12 cellular contexts compared by ENCODE assay signal in the genomic region with DNA sequence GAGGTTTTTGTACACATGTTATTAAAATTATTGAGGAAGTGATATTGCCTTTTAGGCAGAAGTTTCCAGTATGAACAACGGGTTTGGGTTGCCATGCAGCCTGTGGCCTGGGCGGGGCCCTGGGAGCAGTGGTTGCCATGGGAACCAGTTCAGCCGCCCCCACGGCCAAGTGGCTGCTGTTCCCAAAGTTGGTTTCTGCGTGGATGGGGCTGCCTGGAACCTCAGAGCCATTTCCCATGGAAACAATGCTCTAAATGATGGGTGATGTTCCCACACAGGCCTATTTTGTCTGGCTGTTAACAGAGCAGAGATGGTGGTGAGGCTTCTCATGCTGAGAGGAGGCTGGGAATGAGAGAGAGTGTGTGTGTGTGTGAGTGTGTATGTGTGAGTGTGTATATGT. TPM values are rescaled to one million over a fixed set of nuclear protein-coding genes. Genes with fewer than 3 reads are reported as not detected.
DNase-seq lines count a peak whose midpoint lies in the region; ATAC-seq and TF ChIP-seq lines count a peak whose summit lies in the region.
"Had no signal": no experiment of that assay in that cellular context is flagged by ENCODE, and none has a peak within 500 bp of the region (broad histone marks: within the 10 kb centered on the region; RNA-seq: fewer than 3 reads in every experiment).

No MANE protein-coding gene starts in this region.

- no peak overlapping the region for H3K27ac Mint-ChIP-seq in activated CD4-positive, alpha-beta T cell treated with anti-CD3 and anti-CD28 coated beads for 36 hours
- no peak overlapping the region for H3K27ac Mint-ChIP-seq in activated CD4-positive, alpha-beta T cell treated with anti-CD3 and anti-CD28 coated beads, Interleukin-2, amount 10 ng/mL, durations not matched to agents 7 days and 5 days
- H3K27ac Mint-ChIP-seq in activated CD8-positive, alpha-beta memory T cell treated with anti-CD3 and anti-CD28 coated beads, Interleukin-2, amount 10 ng/mL, durations not matched to agents 7 days and 5 days = no peak overlapping the region
- H3K27ac Mint-ChIP-seq: activated naive CD8-positive, alpha-beta T cell; IgD-negative memory B cell had no signal

- H3K4me3 Mint-ChIP-seq in activated CD4-positive, alpha-beta T cell treated with anti-CD3 and anti-CD28 coated beads for 36 hours = no peak overlapping the region
- no peak overlapping the region for H3K4me3 Mint-ChIP-seq in activated CD4-positive, alpha-beta T cell treated with anti-CD3 and anti-CD28 coated beads, Interleukin-2, amount 10 ng/mL, durations not matched to agents 7 days and 5 days
- no peak overlapping the region for H3K4me3 Mint-ChIP-seq in activated CD8-positive, alpha-beta memory T cell treated with anti-CD3 and anti-CD28 coated beads, Interleukin-2, amount 10 ng/mL, durations not matched to agents 7 days and 5 days
- H3K4me3 Mint-ChIP-seq: activated naive CD8-positive, alpha-beta T cell had no signal

- H3K4me1 Mint-ChIP-seq in activated CD4-positive, alpha-beta T cell treated with anti-CD3 and anti-CD28 coated beads for 36 hours = peaks cover 7% of the 10 kb centered on the region
- H3K4me1 Mint-ChIP-seq in activated CD4-positive, alpha-beta T cell treated with anti-CD3 and anti-CD28 coated beads, Interleukin-2, amount 10 ng/mL, durations not matched to agents 7 days and 5 days = no peaks in the 10 kb centered on the region
- peaks cover 10% of the 10 kb centered on the region for H3K4me1 Mint-ChIP-seq in activated CD8-positive, alpha-beta memory T cell treated with anti-CD3 and anti-CD28 coated beads, Interleukin-2, amount 10 ng/mL, durations not matched to agents 7 days and 5 days

- 45 to 47% methylated on average over 5 of the region's 5 CpGs for WGBS in lung, 2 donors

- peak overlapping the region; percentile 90 for H3K27ac ChIP-seq in caudate nucleus (ENCODE audit: low read depth, low read length)
- H3K27ac ChIP-seq in lung (ENCODE audit: low read depth in 1 of 2, low read length in 1 of 2) = peak overlapping the region; percentile 28 to 30
- peak overlapping the region; percentile 19 to 29 for H3K27ac ChIP-seq in tibial artery
- H3K27ac ChIP-seq: WERI-Rb-1 had no signal

- peaks cover 9% of the 10 kb centered on the region for H3K27me3 Mint-ChIP-seq in activated CD4-positive, alpha-beta T cell treated with anti-CD3 and anti-CD28 coated beads for 36 hours
- peaks cover 11% of the 10 kb centered on the region for H3K27me3 Mint-ChIP-seq in activated CD4-positive, alpha-beta T cell treated with anti-CD3 and anti-CD28 coated beads, Interleukin-2, amount 10 ng/mL, durations not matched to agents 7 days and 5 days
- H3K27me3 Mint-ChIP-seq in activated CD8-positive, alpha-beta memory T cell treated with anti-CD3 and anti-CD28 coated beads, Interleukin-2, amount 10 ng/mL, durations not matched to agents 7 days and 5 days = peaks cover 33% of the 10 kb centered on the region

- H3K27me3 ChIP-seq in lung (ENCODE audit: control insufficient read depth, insufficient read depth) (no peaks in the 10 kb centered on the region), tibial artery (no peaks in the 10 kb centered on the region)

- H3K9me3 ChIP-seq in lung (ENCODE audit: control insufficient read depth in 2 of 2, insufficient read depth in 1 of 2, low read length in 1 of 2) = no peaks in the 10 kb centered on the region
- H3K9me3 ChIP-seq in tibial artery = no peaks in the 10 kb centered on the region

- no peak overlapping the region for H3K4me3 ChIP-seq in lung
- no peak overlapping the region for H3K4me3 ChIP-seq in tibial artery

- TF ChIP-seq CTCF in lung (IDR thresholded peaks at IDR 0.05; ENCODE audit: control extremely low read depth, extremely low read depth) (no peak), tibial artery (IDR thresholded peaks at IDR 0.05) (no peak)

- CTCF ChIA-PET in activated CD4-positive, alpha-beta T cell treated with anti-CD3 and anti-CD28 coated beads for 36 hours (lab: Charles Lee) = no interaction called here
- CTCF ChIA-PET in activated CD4-positive, alpha-beta T cell treated with anti-CD3 and anti-CD28 coated beads, Interleukin-2, amount 10 ng/mL, durations not matched to agents 7 days and 5 days (lab: Charles Lee) = no interaction called here
- CTCF ChIA-PET in activated CD8-positive, alpha-beta memory T cell treated with anti-CD3 and anti-CD28 coated beads, Interleukin-2, amount 10 ng/mL, durations not matched to agents 7 days and 5 days (lab: Charles Lee) = no interaction called here

- no peaks in the 10 kb centered on the region for H3K36me3 ChIP-seq in lung (ENCODE audit: control insufficient read depth in 2 of 2, insufficient read depth in 2 of 2, low read length in 2 of 2)
- H3K36me3 ChIP-seq in tibial artery = no peaks in the 10 kb centered on the region
- H3K36me3 ChIP-seq: WERI-Rb-1 had no signal

- H3K36me3 Mint-ChIP-seq in activated CD4-positive, alpha-beta T cell treated with anti-CD3 and anti-CD28 coated beads for 36 hours (ENCODE audit: low read depth) = no peaks in the 10 kb centered on the region
- H3K36me3 Mint-ChIP-seq in activated CD4-positive, alpha-beta T cell treated with anti-CD3 and anti-CD28 coated beads, Interleukin-2, amount 10 ng/mL, durations not matched to agents 7 days and 5 days (ENCODE audit: low read depth) = no peaks in the 10 kb centered on the region
- no peaks in the 10 kb centered on the region for H3K36me3 Mint-ChIP-seq in activated CD8-positive, alpha-beta memory T cell treated with anti-CD3 and anti-CD28 coated beads, Interleukin-2, amount 10 ng/mL, durations not matched to agents 7 days and 5 days
- H3K36me3 Mint-ChIP-seq: activated naive CD8-positive, alpha-beta T cell; IgD-negative memory B cell had no signal

- H3K9me3 Mint-ChIP-seq in activated CD4-positive, alpha-beta T cell treated with anti-CD3 and anti-CD28 coated beads for 36 hours (ENCODE audit: low read depth) = no peaks in the 10 kb centered on the region
- H3K9me3 Mint-ChIP-seq in activated CD4-positive, alpha-beta T cell treated with anti-CD3 and anti-CD28 coated beads, Interleukin-2, amount 10 ng/mL, durations not matched to agents 7 days and 5 days = no peaks in the 10 kb centered on the region
- no peaks in the 10 kb centered on the region for H3K9me3 Mint-ChIP-seq in activated CD8-positive, alpha-beta memory T cell treated with anti-CD3 and anti-CD28 coated beads, Interleukin-2, amount 10 ng/mL, durations not matched to agents 7 days and 5 days (ENCODE audit: low read depth)

- peaks cover 25 to 27% of the 10 kb centered on the region in 2 donors for H3K4me1 ChIP-seq in lung (ENCODE audit: control insufficient read depth in 2 of 2, insufficient read depth in 2 of 2, low read length in 2 of 2)
- peaks cover 0 to 36% (median 18%) of the 10 kb centered on the region in 4 donors for H3K4me1 ChIP-seq in tibial artery

- POLR2A ChIA-PET in activated CD4-positive, alpha-beta T cell treated with anti-CD3 and anti-CD28 coated beads for 36 hours (lab: Charles Lee) = no interaction called here
- POLR2A ChIA-PET in activated CD4-positive, alpha-beta T cell treated with anti-CD3 and anti-CD28 coated beads, Interleukin-2, amount 10 ng/mL, durations not matched to agents 7 days and 5 days (lab: Charles Lee) = no interaction called here

- ATAC-seq in activated CD4-positive, alpha-beta T cell treated with anti-CD3 and anti-CD28 coated beads for 36 hours = no peak
- no peak for ATAC-seq in lung (ENCODE audit: insufficient read depth, low FRiP score)
- ATAC-seq in activated CD8-positive, alpha-beta memory T cell treated with anti-CD3 and anti-CD28 coated beads, Interleukin-2, amount 10 ng/mL, durations not matched to agents 7 days and 5 days = no peak
- ATAC-seq in GM19324 (IDR thresholded peaks at IDR 0.05; ENCODE audit: low FRiP score, unreplicated experiment) = no peak
- ATAC-seq: esophagus mucosa had no signal

- intact Hi-C loops in activated CD4-positive, alpha-beta T cell treated with anti-CD3 and anti-CD28 coated beads for 36 hours (cut with DNase I, micrococcal nuclease) = no loop called here
- intact Hi-C loops in tibial artery (cut with DNase I; ENCODE audit: low total_unique reads) = no loop called here

- DNase-seq in activated CD4-positive, alpha-beta T cell treated with anti-CD3 and anti-CD28 coated beads for 36 hours = peak; percentile 19
- no peak for DNase-seq in activated CD4-positive, alpha-beta T cell treated with anti-CD3 and anti-CD28 coated beads, Interleukin-2, amount 10 ng/mL, durations not matched to agents 7 days and 5 days
- DNase-seq in caudate nucleus (lab: John Stamatoyannopoulos, UW) (peak in 50 of 61 donors; percentile 17 to 96 (median 73)), lung (ENCODE audit: low spot score) (peak; percentile 50), tibial artery (peak; percentile 56 to 74), retina (no peak)
- DNase-seq in activated CD8-positive, alpha-beta memory T cell treated with anti-CD3 and anti-CD28 coated beads, Interleukin-2, amount 10 ng/mL, durations not matched to agents 7 days and 5 days = no peak
- DNase-seq: WERI-Rb-1 had no signal

RNA-seq across cellular contexts. Expression of a gene that starts 19.5 kb away (rescaled TPM):
- under 1 TPM; 0.16 TPM for total RNA-seq in activated CD4-positive, alpha-beta T cell treated with anti-CD3 and anti-CD28 coated beads for 36 hours
- not detected for total RNA-seq in activated CD4-positive, alpha-beta T cell treated with anti-CD3 and anti-CD28 coated beads, Interleukin-2, amount 10 ng/mL, durations not matched to agents 7 days and 5 days
- total RNA-seq in lung = 10 to 100 TPM; 22.5 to 28.7 TPM
- polyA plus RNA-seq in lung = 10 to 100 TPM; 12.6 to 22.2 TPM
- total RNA-seq in activated CD8-positive, alpha-beta memory T cell treated with anti-CD3 and anti-CD28 coated beads, Interleukin-2, amount 10 ng/mL, durations not matched to agents 7 days and 5 days = not detected
- polyA plus RNA-seq: IgD-negative memory B cell had no signal

RNA-seq across cellular contexts. Expression of a gene that starts 38.3 kb away (rescaled TPM):
- total RNA-seq in activated CD4-positive, alpha-beta T cell treated with anti-CD3 and anti-CD28 coated beads for 36 hours = under 1 TPM; 0.46 to 0.65 TPM
- total RNA-seq in activated CD4-positive, alpha-beta T cell treated with anti-CD3 and anti-CD28 coated beads, Interleukin-2, amount 10 ng/mL, durations not matched to agents 7 days and 5 days = not detected
- total RNA-seq in lung = 10 to 100 TPM in 1 of 2 donors, 1 to 10 TPM in 1; 9.8 to 11.4 TPM
- 1 to 10 TPM; 2.8 to 5.0 TPM for polyA plus RNA-seq in lung
- not detected for total RNA-seq in activated CD8-positive, alpha-beta memory T cell treated with anti-CD3 and anti-CD28 coated beads, Interleukin-2, amount 10 ng/mL, durations not matched to agents 7 days and 5 days
- total RNA-seq: esophagus mucosa had no signal

Comparison
In these comparisons a context has a peak if more than half of its experiments do, and no peak if none do; other contexts are left out.
1. DNase-seq: peak in activated CD4-positive, alpha-beta T cell treated with anti-CD3 and anti-CD28 coated beads for 36 hours (single experiment), caudate nucleus (50 of 61), lung (single experiment) and tibial artery (2 of 2); none in activated CD4-positive, alpha-beta T cell treated with anti-CD3 and anti-CD28 coated beads, Interleukin-2, amount 10 ng/mL, durations not matched to agents 7 days and 5 days (single experiment), activated CD8-positive, alpha-beta memory T cell treated with anti-CD3 and anti-CD28 coated beads, Interleukin-2, amount 10 ng/mL, durations not matched to agents 7 days and 5 days (single experiment) and retina (single experiment).
2. H3K27ac ChIP-seq: peak in every context shown above with its lines; median percentile 90 in caudate nucleus; 29 in lung; 24 in tibial artery.
3. RNA of a gene that starts 19.5 kb away (total RNA-seq): 22.5 to 28.7 TPM in lung; not detected in activated CD8-positive, alpha-beta memory T cell treated with anti-CD3 and anti-CD28 coated beads, Interleukin-2, amount 10 ng/mL, durations not matched to agents 7 days and 5 days, 0.16 TPM in activated CD4-positive, alpha-beta T cell treated with anti-CD3 and anti-CD28 coated beads for 36 hours and not detected in activated CD4-positive, alpha-beta T cell treated with anti-CD3 and anti-CD28 coated beads, Interleukin-2, amount 10 ng/mL, durations not matched to agents 7 days and 5 days; every median in the first group is over 10 times any median in the second.
4. RNA of a gene that starts 38.3 kb away (total RNA-seq): 9.8 to 11.4 TPM in lung; 0.46 to 0.65 TPM in activated CD4-positive, alpha-beta T cell treated with anti-CD3 and anti-CD28 coated beads for 36 hours, not detected in activated CD8-positive, alpha-beta memory T cell treated with anti-CD3 and anti-CD28 coated beads, Interleukin-2, amount 10 ng/mL, durations not matched to agents 7 days and 5 days and not detected in activated CD4-positive, alpha-beta T cell treated with anti-CD3 and anti-CD28 coated beads, Interleukin-2, amount 10 ng/mL, durations not matched to agents 7 days and 5 days; every median in the first group is over 4 times any median in the second.